29 cellular contexts compared by ENCODE assay signal in genomic region chr3:186236357-186237020, GRCh38.
DNase-seq lines count a peak whose midpoint lies in the region; ATAC-seq, FAIRE-seq and TF ChIP-seq lines count a peak whose summit lies in the region.
"Had no signal": no experiment of that assay in that cellular context is flagged by ENCODE, and none has a peak within 500 bp of the region (broad histone marks: within the 10 kb centered on the region; RNA-seq: fewer than 3 reads in every experiment).

No MANE protein-coding gene starts in this region.

- no TSS peak for BruUV-seq in HepG2 (replicated peaks; lab: Mats Ljungman, UMichigan)

- H3K9me3 ChIP-seq in upper lobe of left lung (no peaks in the 10 kb centered on the region), HepG2 (ENCODE audit: low read length) (no peaks in the 10 kb centered on the region)
- H3K9me3 ChIP-seq: adrenal gland, Caco-2, prostate gland, vagina had no signal

- H3K36me3 ChIP-seq in brain microvascular endothelial cell (replicated peaks) (no peaks in the 10 kb centered on the region), upper lobe of left lung (no peaks in the 10 kb centered on the region), HepG2 (replicated peaks in 1 of 2; ENCODE audit: control insufficient read depth in 1 of 2, insufficient read depth in 2 of 2, low read length in 2 of 2) (no peaks in the 10 kb centered on the region; a peak in 2 of 5 replicates)
- H3K36me3 ChIP-seq: adrenal gland, prostate gland, vagina had no signal

- peaks cover 0 to 27% (median 12%) of the 10 kb centered on the region in 4 donors for H3K4me1 ChIP-seq in upper lobe of left lung
- peaks cover 5% of the 10 kb centered on the region; the same call in 1 of the 2 replicates for H3K4me1 ChIP-seq in HepG2 (ENCODE audit: insufficient read depth, low read length)
- H3K4me1 ChIP-seq: prostate gland, vagina had no signal

- no peak for TF ChIP-seq POLR2A in upper lobe of left lung (IDR thresholded peaks at IDR 0.05)
- TF ChIP-seq POLR2A in HepG2 (IDR thresholded peaks at IDR 0.05; ENCODE audit: insufficient read depth in 1 of 2, low read depth in 2 of 2, low read length in 2 of 2): no peak

- TF ChIP-seq CTCF in brain microvascular endothelial cell (IDR thresholded peaks at IDR 0.05; ENCODE audit: low read depth, low read length, missing control alignments) (no peak), upper lobe of left lung (IDR thresholded peaks at IDR 0.05) (no peak), HepG2 (CRISPR knock-in tag; IDR thresholded peaks at IDR 0.05) (no peak)

- no peaks in the 10 kb centered on the region for H3K27me3 ChIP-seq in brain microvascular endothelial cell (replicated peaks)
- H3K27me3 ChIP-seq in upper lobe of left lung: no peaks in the 10 kb centered on the region
- H3K27me3 ChIP-seq in HepG2 (ENCODE audit: control insufficient read depth in 1 of 2, insufficient read depth in 2 of 2, low read length in 2 of 2): no peaks in the 10 kb centered on the region
- H3K27me3 ChIP-seq: adrenal gland, vagina had no signal

- TF ChIP-seq RAD21 in HepG2 (CRISPR knock-in tag; IDR thresholded peaks at IDR 0.05): no peak

- no peak overlapping the region for H2AFZ ChIP-seq in HepG2 (ENCODE audit: low read length)
- H2AFZ ChIP-seq: PC-9 had no signal

- CTCF ChIA-PET in HepG2 (lab: Yijun Ruan, JAX; ENCODE audit: low intra/inter-chr PET ratio, low total read pairs): no interaction called here

- TF ChIP-seq EP300 in upper lobe of left lung (IDR thresholded peaks at IDR 0.05): peak in 1 of 4 donors; percentile 79
- TF ChIP-seq EP300 in HepG2 (IDR thresholded peaks at IDR 0.05; ENCODE audit: low read depth in 2 of 2, low read length in 2 of 2): no peak
- TF ChIP-seq EP300 in HepG2 (CRISPR knock-in tag; IDR thresholded peaks at IDR 0.05; ENCODE audit: borderline replicate concordance): no peak

- no peak for DNase-seq in Right ventricle myocardium inferior (ENCODE audit: missing footprints)
- DNase-seq in cardiac septum (ENCODE audit: low spot score): no peak
- DNase-seq in brain microvascular endothelial cell: peak; percentile 41
- DNase-seq in kidney glomerular epithelial cell (lab: John Stamatoyannopoulos, UW): peak; percentile 43
- peak in 1 of 2 donors; percentile 62 for DNase-seq in upper lobe of left lung
- no peak for DNase-seq in NOMO-1 (lab: John Stamatoyannopoulos, UW; ENCODE audit: unreplicated experiment in 2 of 2)
- no peak for DNase-seq in HepG2 (ENCODE audit: low spot score)
- DNase-seq: activated CD4-positive, alpha-beta memory T cell treated with anti-CD3 and anti-CD28 coated beads, Interleukin-2, amount 10 ng/mL, durations not matched to agents 7 days and 5 days; activated CD4-positive, alpha-beta T cell treated with anti-CD3 and anti-CD28 coated beads for 1 hour; activated CD8-positive, alpha-beta memory T cell treated with anti-CD3 and anti-CD28 coated beads, Interleukin-2, amount 50 U/mL, for 4 hours; activated naive CD4-positive, alpha-beta T cell treated with Interleukin-2 at 50 U/mL for 16 hours; adrenal gland; Caco-2; effector CD4-positive, alpha-beta T cell; midbrain; naive thymus-derived CD4-positive, alpha-beta T cell; NCI-H1092 treated with DMSO at 0.1 percent for 48 hours; NCI-H1694 treated with DMSO at 0.1 percent for 48 hours; NCI-H2171; NCI-H524 treated with DMSO at 0.1 percent for 48 hours; occipital lobe; PC-9; SHP77 treated with DMSO at 0.1 percent for 48 hours; stimulated activated naive CD4-positive, alpha-beta T cell treated with Interleukin-2 at 50 U/mL for 16 hours had no signal

- no peak overlapping the region for H3K9ac ChIP-seq in HepG2 (ENCODE audit: insufficient read depth, low read depth, low read length)

- in situ Hi-C loops in brain microvascular endothelial cell (cut with HindIII; ENCODE audit: low pct_ligation_motif_present, low sequenced_read_pairs): loop anchor here (25.0 kb wide), 1 partner anchor 249 kb away; no protein-coding TSS in a partner anchor
- in situ Hi-C loops in HepG2 (cut with HindIII; ENCODE audit: extremely low pct_ligation_motif_present, low pct_unique_long_range_greater_than_20kb): no loop called here

- no peaks in the 10 kb centered on the region for H3K79me2 ChIP-seq in HepG2 (ENCODE audit: insufficient read depth, low read length)

- no peaks in the 10 kb centered on the region for H4K20me1 ChIP-seq in HepG2 (ENCODE audit: insufficient read depth, low read length)

- peak; percentile 72 for ATAC-seq in Right ventricle myocardium inferior
- ATAC-seq in upper lobe of left lung (ENCODE audit: low FRiP score in 2 of 2): peak; percentile 64 to 84
- no peak for ATAC-seq in HG03520 (IDR thresholded peaks at IDR 0.05; ENCODE audit: unreplicated experiment)
- ATAC-seq in HepG2: no peak

- H3K4me2 ChIP-seq in HepG2 (ENCODE audit: low read depth, low read length): no peak overlapping the region
- H3K4me2 ChIP-seq: PC-9 had no signal

- POLR2A ChIA-PET in HepG2 (lab: Yijun Ruan, JAX): no interaction called here

- H3K4me3 ChIP-seq in brain microvascular endothelial cell (ENCODE audit: low read depth, low read length): no peak overlapping the region
- no peak overlapping the region for H3K4me3 ChIP-seq in upper lobe of left lung
- no peak overlapping the region for H3K4me3 ChIP-seq in HepG2 (replicated peaks in 1 of 3; ENCODE audit: insufficient read depth in 1 of 3, low read depth in 2 of 3, low read length in 3 of 3)
- H3K4me3 ChIP-seq: adrenal gland, PC-9, prostate gland, vagina had no signal

- 68 to 85% methylated on average over 6 of the region's 6 CpGs for WGBS in upper lobe of left lung, 2 donors
- WGBS in HepG2 (ENCODE audit: low lambda C conversion rate): 98% methylated on average over 6 of the region's 6 CpGs

- H3K27ac ChIP-seq in brain microvascular endothelial cell (no peak overlapping the region), upper lobe of left lung (peak overlapping the region in 1 of 4 donors; percentile 5), HepG2 (ENCODE audit: extremely low read length, insufficient read depth, low read length) (no peak overlapping the region)
- H3K27ac ChIP-seq: adrenal gland, PC-9, prostate gland, vagina had no signal

- intact Hi-C loops in Right ventricle myocardium inferior (cut with DNase I) (loop anchor here (1.0 to 2.0 kb wide), 2 partner anchors 18 to 259 kb away; no protein-coding TSS in a partner anchor), cardiac septum (cut with DNase I) (loop anchor here (2.0 kb wide), 1 partner anchor 18 kb away; no protein-coding TSS in a partner anchor), HepG2 (cut with micrococcal nuclease; ENCODE audit: unreplicated experiment) (no loop called here)

- FAIRE-seq in HepG2 (lab: Jason Lieb, UNC): no peak
- FAIRE-seq: A204.1, H1 had no signal

TF ChIP-seq in HepG2, 621 proteins besides CTCF, POLR2A, EP300 and RAD21:
- TF ChIP-seq MEIS2 (CRISPR knock-in tag; IDR thresholded peaks at IDR 0.05) (no peak), SRY (CRISPR knock-in tag; IDR thresholded peaks at IDR 0.05) (no peak), RBFOX2 (IDR thresholded peaks at IDR 0.05; ENCODE audit: low read depth, low read length) (no peak), TOE1 (CRISPR knock-in tag; IDR thresholded peaks at IDR 0.05) (no peak), SNAI1 (CRISPR knock-in tag; IDR thresholded peaks at IDR 0.05; ENCODE audit: borderline replicate concordance) (no peak), KLF12 (CRISPR knock-in tag; IDR thresholded peaks at IDR 0.05; ENCODE audit: borderline replicate concordance) (no peak), BATF2 (CRISPR knock-in tag; IDR thresholded peaks at IDR 0.05) (no peak), ZNF598 (CRISPR knock-in tag; IDR thresholded peaks at IDR 0.05; ENCODE audit: borderline replicate concordance) (no peak), FOXK1 (CRISPR knock-in tag; IDR thresholded peaks at IDR 0.05; ENCODE audit: borderline replicate concordance, low read depth) (no peak), HOMEZ (CRISPR knock-in tag; IDR thresholded peaks at IDR 0.05; ENCODE audit: low read depth) (no peak)

Comparison
In these comparisons a context has a peak if more than half of its experiments do, and no peak if none do; other contexts are left out.
1. ATAC-seq: peak in Right ventricle myocardium inferior (single experiment) and upper lobe of left lung (2 of 2); none in HG03520 (single experiment) and HepG2 (single experiment).
2. DNase-seq: peak in brain microvascular endothelial cell (single experiment) and kidney glomerular epithelial cell (single experiment); none in Right ventricle myocardium inferior (single experiment), cardiac septum (single experiment), NOMO-1 (0 of 2) and HepG2 (single experiment).